In the genomic region with DNA sequence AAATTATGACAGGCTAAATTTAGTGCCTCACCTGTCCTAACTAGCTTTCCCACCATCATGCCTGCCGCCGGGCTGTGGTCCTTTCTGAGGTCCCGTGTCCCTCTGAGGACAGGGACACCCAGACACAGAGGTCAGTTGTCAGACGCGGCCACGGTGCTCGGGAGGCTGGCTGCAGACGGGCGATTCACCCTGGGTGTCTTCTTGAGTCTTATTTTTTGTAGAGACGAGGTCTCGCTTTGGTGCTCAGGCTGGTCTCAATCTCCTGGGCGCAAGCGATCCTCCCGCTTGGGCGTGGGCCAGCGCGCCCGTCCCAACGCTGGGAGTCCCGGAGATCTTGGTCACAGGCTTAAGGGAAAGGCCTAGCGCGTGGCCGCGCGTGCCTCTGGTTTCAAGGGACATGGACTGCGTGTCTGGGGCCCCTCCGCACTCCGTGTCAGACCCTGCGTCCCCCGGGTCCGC, we compare ENCODE assay signal across 8 cellular contexts. TPM values are rescaled to one million over a fixed set of nuclear protein-coding genes. Genes with fewer than 3 reads are reported as not detected.
DNase-seq lines count a peak whose midpoint lies in the region; ATAC-seq, FAIRE-seq and TF ChIP-seq lines count a peak whose summit lies in the region.

No MANE protein-coding gene starts in this region.

- DNase-seq in CD14-positive monocyte (ENCODE audit: low spot score): no peak
- peak in 2 of 4 experiments; percentile 26 to 50 for DNase-seq in K562 (ENCODE audit: extremely low read depth in 1 of 4, low spot score in 3 of 4)
- DNase-seq in left kidney (ENCODE audit: low read depth, low spot score): peak; percentile 63
- DNase-seq in superior temporal gyrus (ENCODE audit: extremely low spot score): peak; percentile 45
- no peak for DNase-seq in NAMALWA (ENCODE audit: low spot score)
- DNase-seq in GM10248 (ENCODE audit: extremely low spot score): no peak

- TF ChIP-seq RAD21 in Ishikawa (IDR thresholded peaks at IDR 0.05; ENCODE audit: low read depth) (no peak), K562 (CRISPR knock-in tag; conservative IDR thresholded peaks at IDR 0.05 in 1 of 2, IDR thresholded peaks at IDR 0.05 in 1 of 2) (no peak)

- CTCF ChIA-PET in K562 (lab: Yijun Ruan, JAX; ENCODE audit: low intra/inter-chr PET ratio) (no interaction called here), GM10248 (lab: Yijun Ruan, JAX) (interaction anchor here (0.8 to 2.9 kb wide), 5 partner anchors 9 to 358 kb away, joined by 3 to 12 read pairs (median 3); partner anchors contain the start of genes DECR2 and PGAP6)

- H3K27ac Mint-ChIP-seq in CD14-positive monocyte: peak overlapping the region in 3 of 7 donors; percentile 18 to 68 (median 19)

- in situ Hi-C loops in K562 (cut with MboI): no loop called here

- peaks cover 8% of the 10 kb centered on the region; the same call in 2 of the 3 replicates for H3K79me2 ChIP-seq in K562 (ENCODE audit: control insufficient read depth, insufficient read depth, low read length)

- TF ChIP-seq CTCF in CD14-positive monocyte (IDR thresholded peaks at IDR 0.05): no peak
- no peak for TF ChIP-seq CTCF in K562 (IDR thresholded peaks at IDR 0.05 in 2 of 3, conservative IDR thresholded peaks at IDR 0.05 in 1 of 3; ENCODE audit: insufficient read depth in 2 of 3, low read depth in 1 of 3, low read length in 3 of 3)
- TF ChIP-seq CTCF in GM10248 (IDR thresholded peaks at IDR 0.05; ENCODE audit: control extremely low read depth, extremely low read depth, low read depth, missing control alignments): no peak

- intact Hi-C loops in CD14-positive monocyte (cut with micrococcal nuclease): no loop called here
- intact Hi-C loops in K562 (cut with micrococcal nuclease): loop anchor here (10.0 kb wide), 1 partner anchor 60 kb away; no protein-coding TSS in a partner anchor

- no peak for TF ChIP-seq POLR2A in K562 (conservative IDR thresholded peaks at IDR 0.05)

- BruUV-seq in K562 (replicated peaks; lab: Mats Ljungman, UMichigan): no TSS peak

- H3K4me3 Mint-ChIP-seq in CD14-positive monocyte: peak overlapping the region; percentile 85 to 95

- no peaks in the 10 kb centered on the region for H3K9me3 ChIP-seq in K562 (replicated peaks; ENCODE audit: control insufficient read depth, insufficient read depth, low read depth, low read length)

- peak overlapping the region; percentile 78 for H3K4me2 ChIP-seq in K562 (ENCODE audit: insufficient read depth, low read length)

- peak; percentile 15 for FAIRE-seq in K562 (lab: Jason Lieb, UNC)

- ATAC-seq in K562 (peak; percentile 62), GM18868 (IDR thresholded peaks at IDR 0.05; ENCODE audit: unreplicated experiment) (no peak)

- WGBS in K562 (ENCODE audit: insufficient coverage, low coverage, missing lambda C conversion rate): 15% methylated on average over 31 of the region's 31 CpGs

- peaks cover 31 to 42% (median 41%) of the 10 kb centered on the region in 3 donors for H3K27me3 Mint-ChIP-seq in CD14-positive monocyte (ENCODE audit: low read depth in 3 of 3)

- H2AFZ ChIP-seq in K562 (ENCODE audit: low read depth, low read length): peak overlapping the region; percentile 94

- H3K27ac ChIP-seq in K562 (ENCODE audit: extremely low read depth, low read depth, low read length): peak overlapping the region; percentile 38; the same call in 2 of the 3 replicates

- no peaks in the 10 kb centered on the region for H3K27me3 ChIP-seq in K562 (ENCODE audit: control insufficient read depth in 2 of 2, insufficient read depth in 2 of 2, low read length in 2 of 2)

- H4K20me1 ChIP-seq in K562 (replicated peaks; ENCODE audit: control insufficient read depth, insufficient read depth, low read length): no peaks in the 10 kb centered on the region

- peak overlapping the region; percentile 61 to 98 for H3K9ac ChIP-seq in K562 (ENCODE audit: insufficient read depth in 1 of 2, low read depth in 2 of 2, low read length in 2 of 2)

- POLR2A ChIA-PET in K562 (lab: Yijun Ruan, JAX) (interaction anchor here (0.6 to 3.1 kb wide), 3 partner anchors 10 to 83 kb away, joined by 3 to 13 read pairs (median 3); no protein-coding TSS in a partner anchor), GM10248 (lab: Yijun Ruan, JAX) (no interaction called here)

- peaks cover 26% of the 10 kb centered on the region for H3K4me1 Mint-ChIP-seq in CD14-positive monocyte

- H3K4me1 ChIP-seq in K562 (replicated peaks in 1 of 2; ENCODE audit: control insufficient read depth in 2 of 2, insufficient read depth in 2 of 2, low read length in 2 of 2): peaks cover 12 to 40% of the 10 kb centered on the region in 2 experiments; a peak in 3 of 5 replicates

- no peaks in the 10 kb centered on the region; the same call in 2 of the 3 replicates for H3K36me3 ChIP-seq in K562 (ENCODE audit: control insufficient read depth, insufficient read depth, low read length)

- H3K9me1 ChIP-seq in K562 (ENCODE audit: control insufficient read depth, insufficient read depth, low read length): no peaks in the 10 kb centered on the region

- peak overlapping the region; percentile 49 for H3K4me3 ChIP-seq in K562

- peaks cover 0 to 9% (median 0%) of the 10 kb centered on the region in 7 donors for H3K9me3 Mint-ChIP-seq in CD14-positive monocyte

- H3K36me3 Mint-ChIP-seq in CD14-positive monocyte: peaks cover 7% of the 10 kb centered on the region in 2 donors

- TF ChIP-seq EP300 in Ishikawa (IDR thresholded peaks at IDR 0.05; ENCODE audit: borderline replicate concordance): no peak
- no peak for TF ChIP-seq EP300 in K562 (IDR thresholded peaks at IDR 0.05; ENCODE audit: low read length)

RNA-seq across cellular contexts. Expression of gene RAB11FIP3, which starts 0.8 kb away (rescaled TPM):
- under 1 TPM; 0.37 to 0.49 TPM for polyA plus RNA-seq in CD14-positive monocyte
- total RNA-seq in K562 (2011; cell fraction: chromatin; rRNA removed; ENCODE audit: low replicate concordance): 31.6 and 47.9 TPM in 2 replicates
- total RNA-seq in K562 (2011; cell fraction: nucleolus; rRNA removed): 20.2 and 23.6 TPM in 2 replicates
- total RNA-seq in K562 (2011; cell fraction: nucleoplasm; rRNA removed): 13.9 and 17.7 TPM in 2 replicates
- 6.5 and 7.2 TPM in 2 replicates for total RNA-seq in K562 (2014; rRNA removed)
- total RNA-seq in K562 (2014; rRNA removed; fragmentation: Illumina TruSeq; extraction: Trizol): 2.6 and 4.3 TPM in 2 replicates
- total RNA-seq in K562 (2015; rRNA removed; fragmentation: Illumina TruSeq; extraction: Trizol): 5.3 and 5.9 TPM in 2 replicates
- total RNA-seq in K562 (2021): 10.5 and 13.1 TPM in 2 replicates
- 2.7 and 3.1 TPM in 2 replicates for polyA plus RNA-seq in K562 (2011; rRNA removed)
- 2.2 and 3.4 TPM in 2 replicates for polyA plus RNA-seq in K562 (2011; cell fraction: cytosol; rRNA removed)
- 8.8 and 12.6 TPM in 2 replicates for polyA plus RNA-seq in K562 (2011; cell fraction: nucleus; rRNA removed)
- polyA plus RNA-seq in K562 (2012): 8.4 and 12.7 TPM in 2 replicates
- 4.3 and 7.0 TPM in 2 replicates for polyA plus RNA-seq in K562 (2014; fragmentation: Illumina TruSeq; extraction: Trizol)
- polyA plus RNA-seq in K562 (2014; fragmentation: Nextera tagmentation; extraction: Ambion mirVana): under 1 TPM; 0.46 TPM
- polyA plus RNA-seq in K562 (2014; rRNA removed): 5.2 and 10.7 TPM in 2 replicates
- 1.9 and 2.8 TPM in 2 replicates for polyA minus RNA-seq in K562 (2011; rRNA and poly(A)+ RNA removed)
- polyA minus RNA-seq in K562 (2011; cell fraction: cytosol; rRNA and poly(A)+ RNA removed): 4.1 and 5.0 TPM in 2 replicates
- 3.8 and 4.4 TPM in 2 replicates for polyA minus RNA-seq in K562 (2011; cell fraction: nucleus; rRNA and poly(A)+ RNA removed)

RNA-seq across cellular contexts. Expression of gene DECR2, which starts 23.0 kb away (rescaled TPM):
- 1 to 10 TPM; 5.7 to 8.7 TPM for polyA plus RNA-seq in CD14-positive monocyte
- total RNA-seq in K562 (2011; cell fraction: chromatin; rRNA removed; ENCODE audit: low replicate concordance): 27.0 and 84.4 TPM in 2 replicates
- 49.9 and 50.8 TPM in 2 replicates for total RNA-seq in K562 (2011; cell fraction: nucleolus; rRNA removed)
- total RNA-seq in K562 (2011; cell fraction: nucleoplasm; rRNA removed): 40.5 and 41.6 TPM in 2 replicates
- 16.8 and 18.4 TPM in 2 replicates for total RNA-seq in K562 (2014; rRNA removed)
- 3.2 and 5.6 TPM in 2 replicates for total RNA-seq in K562 (2014; rRNA removed; fragmentation: Illumina TruSeq; extraction: Trizol)
- 10.3 and 10.6 TPM in 2 replicates for total RNA-seq in K562 (2015; rRNA removed; fragmentation: Illumina TruSeq; extraction: Trizol)
- 22.9 and 23.1 TPM in 2 replicates for total RNA-seq in K562 (2021)
- 13.9 and 21.6 TPM in 2 replicates for polyA plus RNA-seq in K562 (2011; rRNA removed)
- polyA plus RNA-seq in K562 (2011; cell fraction: cytosol; rRNA removed): 22.5 and 45.9 TPM in 2 replicates
- polyA plus RNA-seq in K562 (2011; cell fraction: nucleus; rRNA removed): 71.0 and 103 TPM in 2 replicates
- polyA plus RNA-seq in K562 (2012): 18.3 and 22.5 TPM in 2 replicates
- polyA plus RNA-seq in K562 (2014; fragmentation: Illumina TruSeq; extraction: Trizol): 6.9 and 13.4 TPM in 2 replicates
- polyA plus RNA-seq in K562 (2014; fragmentation: Nextera tagmentation; extraction: Ambion mirVana): 1 to 10 TPM; 1.0 to 2.1 TPM
- polyA plus RNA-seq in K562 (2014; rRNA removed): 31.9 and 33.1 TPM in 2 replicates
- polyA minus RNA-seq in K562 (2011; rRNA and poly(A)+ RNA removed): 1.9 and 3.6 TPM in 2 replicates
- 7.8 and 10.6 TPM in 2 replicates for polyA minus RNA-seq in K562 (2011; cell fraction: cytosol; rRNA and poly(A)+ RNA removed)
- 10.1 and 11.2 TPM in 2 replicates for polyA minus RNA-seq in K562 (2011; cell fraction: nucleus; rRNA and poly(A)+ RNA removed)

RNA-seq across cellular contexts. Expression of gene NME4, which starts 27.7 kb away (rescaled TPM):
- polyA plus RNA-seq in CD14-positive monocyte (10 to 100 TPM; 26.9 to 31.4 TPM), K562 (2011; rRNA removed) (139 and 160 TPM in 2 replicates), K562 (2014; fragmentation: Illumina TruSeq; extraction: Trizol) (135 and 223 TPM in 2 replicates), K562 (2014; fragmentation: Nextera tagmentation; extraction: Ambion mirVana) (10 to 100 TPM; 15.4 to 17.5 TPM), K562 (2014; rRNA removed) (264 and 339 TPM in 2 replicates)
- 39.0 and 108 TPM in 2 replicates for total RNA-seq in K562 (2011; cell fraction: chromatin; rRNA removed; ENCODE audit: low replicate concordance)
- 83.4 and 88.0 TPM in 2 replicates for total RNA-seq in K562 (2011; cell fraction: nucleolus; rRNA removed)
- total RNA-seq in K562 (2011; cell fraction: nucleoplasm; rRNA removed): 67.1 and 101 TPM in 2 replicates
- total RNA-seq in K562 (2014; rRNA removed) (211 and 255 TPM in 2 replicates), K562 (2014; rRNA removed; fragmentation: Illumina TruSeq; extraction: Trizol) (50.2 and 61.5 TPM in 2 replicates), K562 (2015; rRNA removed; fragmentation: Illumina TruSeq; extraction: Trizol) (145 and 151 TPM in 2 replicates), K562 (2021) (189 and 206 TPM in 2 replicates)
- polyA plus RNA-seq in K562 (2011; cell fraction: cytosol; rRNA removed): 277 and 663 TPM in 2 replicates
- polyA plus RNA-seq in K562 (2011; cell fraction: nucleus; rRNA removed): 165 and 221 TPM in 2 replicates
- 211 and 279 TPM in 2 replicates for polyA plus RNA-seq in K562 (2012)
- 23.2 and 37.8 TPM in 2 replicates for polyA minus RNA-seq in K562 (2011; rRNA and poly(A)+ RNA removed)
- polyA minus RNA-seq in K562 (2011; cell fraction: cytosol; rRNA and poly(A)+ RNA removed): 60.9 and 70.8 TPM in 2 replicates
- 32.2 and 35.7 TPM in 2 replicates for polyA minus RNA-seq in K562 (2011; cell fraction: nucleus; rRNA and poly(A)+ RNA removed)

RNA-seq across cellular contexts. Expression of gene PGAP6, which starts 42.9 kb away (rescaled TPM):
- polyA plus RNA-seq in CD14-positive monocyte: 10 to 100 TPM; 18.2 to 39.8 TPM
- 56.2 and 231 TPM in 2 replicates for total RNA-seq in K562 (2011; cell fraction: chromatin; rRNA removed; ENCODE audit: low replicate concordance)
- 229 and 238 TPM in 2 replicates for total RNA-seq in K562 (2011; cell fraction: nucleolus; rRNA removed)
- total RNA-seq in K562 (2011; cell fraction: nucleoplasm; rRNA removed): 112 and 118 TPM in 2 replicates
- 43.4 and 66.6 TPM in 2 replicates for total RNA-seq in K562 (2014; rRNA removed)
- 3.8 and 8.9 TPM in 2 replicates for total RNA-seq in K562 (2014; rRNA removed; fragmentation: Illumina TruSeq; extraction: Trizol)
- 35.9 and 39.3 TPM in 2 replicates for total RNA-seq in K562 (2015; rRNA removed; fragmentation: Illumina TruSeq; extraction: Trizol)
- total RNA-seq in K562 (2021): 49.8 and 50.2 TPM in 2 replicates
- 41.7 and 73.2 TPM in 2 replicates for polyA plus RNA-seq in K562 (2011; rRNA removed)
- polyA plus RNA-seq in K562 (2011; cell fraction: cytosol; rRNA removed): 113 and 177 TPM in 2 replicates
- 157 and 271 TPM in 2 replicates for polyA plus RNA-seq in K562 (2011; cell fraction: nucleus; rRNA removed)
- polyA plus RNA-seq in K562 (2012): 62.5 and 85.8 TPM in 2 replicates
- 20.0 and 53.1 TPM in 2 replicates for polyA plus RNA-seq in K562 (2014; fragmentation: Illumina TruSeq; extraction: Trizol)
- polyA plus RNA-seq in K562 (2014; fragmentation: Nextera tagmentation; extraction: Ambion mirVana): 1 to 10 TPM in 1 of 2 experiments, under 1 TPM in 1; 0.45 to 1.3 TPM
- 46.2 and 50.1 TPM in 2 replicates for polyA plus RNA-seq in K562 (2014; rRNA removed)
- polyA minus RNA-seq in K562 (2011; rRNA and poly(A)+ RNA removed): 25.0 and 47.0 TPM in 2 replicates
- polyA minus RNA-seq in K562 (2011; cell fraction: cytosol; rRNA and poly(A)+ RNA removed): 43.0 and 54.1 TPM in 2 replicates
- 40.1 and 42.9 TPM in 2 replicates for polyA minus RNA-seq in K562 (2011; cell fraction: nucleus; rRNA and poly(A)+ RNA removed)

RNA-seq across cellular contexts. Expression of gene MRPL28, which starts 54.3 kb away (rescaled TPM):
- 10 to 100 TPM; 88.1 to 88.5 TPM for polyA plus RNA-seq in CD14-positive monocyte
- total RNA-seq in K562 (2011; cell fraction: chromatin; rRNA removed; ENCODE audit: low replicate concordance): 23.4 and 64.3 TPM in 2 replicates
- total RNA-seq in K562 (2011; cell fraction: nucleolus; rRNA removed): 75.9 and 80.4 TPM in 2 replicates
- total RNA-seq in K562 (2011; cell fraction: nucleoplasm; rRNA removed): 40.5 and 50.3 TPM in 2 replicates
- 323 and 344 TPM in 2 replicates for total RNA-seq in K562 (2014; rRNA removed)
- 54.8 and 63.1 TPM in 2 replicates for total RNA-seq in K562 (2014; rRNA removed; fragmentation: Illumina TruSeq; extraction: Trizol)
- total RNA-seq in K562 (2015; rRNA removed; fragmentation: Illumina TruSeq; extraction: Trizol): 157 and 167 TPM in 2 replicates
- total RNA-seq in K562 (2021): 175 and 183 TPM in 2 replicates
- polyA plus RNA-seq in K562 (2011; rRNA removed): 152 and 181 TPM in 2 replicates
- polyA plus RNA-seq in K562 (2011; cell fraction: cytosol; rRNA removed): 215 and 452 TPM in 2 replicates
- 114 and 165 TPM in 2 replicates for polyA plus RNA-seq in K562 (2011; cell fraction: nucleus; rRNA removed)
- 108 and 172 TPM in 2 replicates for polyA plus RNA-seq in K562 (2012)
- 219 and 232 TPM in 2 replicates for polyA plus RNA-seq in K562 (2014; fragmentation: Illumina TruSeq; extraction: Trizol)
- polyA plus RNA-seq in K562 (2014; fragmentation: Nextera tagmentation; extraction: Ambion mirVana): 10 to 100 TPM in 1 of 2 experiments, 1 to 10 TPM in 1; 2.5 to 22.9 TPM
- polyA plus RNA-seq in K562 (2014; rRNA removed): 306 and 314 TPM in 2 replicates
- 49.7 and 74.3 TPM in 2 replicates for polyA minus RNA-seq in K562 (2011; rRNA and poly(A)+ RNA removed)
- 48.1 and 65.9 TPM in 2 replicates for polyA minus RNA-seq in K562 (2011; cell fraction: cytosol; rRNA and poly(A)+ RNA removed)
- 23.4 and 31.5 TPM in 2 replicates for polyA minus RNA-seq in K562 (2011; cell fraction: nucleus; rRNA and poly(A)+ RNA removed)

Comparison
In these comparisons a context has a peak if more than half of its experiments do, and no peak if none do; other contexts are left out.
1. DNase-seq: peak in left kidney (single experiment) and superior temporal gyrus (single experiment); none in CD14-positive monocyte (single experiment), NAMALWA (single experiment) and GM10248 (single experiment).